8 cellular contexts compared by ENCODE assay signal in genomic region chr15:73704869-73705645, GRCh38. TPM values are rescaled to one million over a fixed set of nuclear protein-coding genes. Genes with fewer than 3 reads are reported as not detected.
DNase-seq lines count a peak whose midpoint lies in the region; ATAC-seq and TF ChIP-seq lines count a peak whose summit lies in the region.

No MANE protein-coding gene starts in this region.

- no peaks in the 10 kb centered on the region for H3K9me3 ChIP-seq in gastrocnemius medialis

- no peaks in the 10 kb centered on the region for H3K4me1 ChIP-seq in gastrocnemius medialis

- TF ChIP-seq CTCF in HL-60 (IDR thresholded peaks at IDR 0.05; ENCODE audit: insufficient read depth, low read length) (peak; percentile 63), RWPE1 (conservative IDR thresholded peaks at IDR 0.05; ENCODE audit: low read depth) (peak; percentile 88), gastrocnemius medialis (IDR thresholded peaks at IDR 0.05 in 4 of 5, conservative IDR thresholded peaks at IDR 0.05 in 1 of 5) (peak; percentile 28 to 80 (median 74))

- intact Hi-C loops in Right ventricle myocardium inferior (cut with DNase I), result no loop called here
- intact Hi-C loops in gastrocnemius medialis (cut with DNase I; ENCODE audit: low total_unique reads), result no loop called here

- H3K27me3 ChIP-seq in HL-60 (ENCODE audit: insufficient read depth, poor library complexity, severe bottlenecking) (no peaks in the 10 kb centered on the region), gastrocnemius medialis (no peaks in the 10 kb centered on the region)

- H3K27ac ChIP-seq in HL-60 (replicated peaks), result no peak overlapping the region
- peak overlapping the region; percentile 4; the same call in 1 of the 2 replicates for H3K27ac ChIP-seq in RWPE1
- H3K27ac ChIP-seq in gastrocnemius medialis, result no peak overlapping the region

- POLR2A ChIA-PET in RWPE1 (lab: Yijun Ruan, JAX; ENCODE audit: low non-redundant PET), result interaction anchor here (0.5 to 0.7 kb wide), 2 partner anchors 8 to 144 kb away, joined by 3 read pairs; no protein-coding TSS in a partner anchor

- in situ Hi-C loops in Caki2 (cut with HindIII; ENCODE audit: low pct_unique_long_range_greater_than_20kb, low sequenced_read_pairs) (no loop called here), gastrocnemius medialis (cut with MboI; ENCODE audit: low sequenced_read_pairs in 4 of 4) (no loop called here)

- peaks cover 0 to 14% of the 10 kb centered on the region in 2 donors for H3K36me3 ChIP-seq in gastrocnemius medialis

- no peak for TF ChIP-seq POLR2A in gastrocnemius medialis (IDR thresholded peaks at IDR 0.05)

- CTCF ChIA-PET in RWPE1 (lab: Yijun Ruan, JAX), result interaction anchor here (0.5 to 2.7 kb wide), 29 partner anchors 10 to 1578 kb away, joined by 3 to 28 read pairs (median 4); partner anchors contain the start of gene NPTN

- peak; percentile 50 for ATAC-seq in Right ventricle myocardium inferior
- peak in 1 of 2 donors; percentile 67 for ATAC-seq in gastrocnemius medialis
- no peak for ATAC-seq in HG03039 (IDR thresholded peaks at IDR 0.05; ENCODE audit: unreplicated experiment)

- DNase-seq in Caki2 (ENCODE audit: low read depth) (peak; percentile 44), HL-60 (ENCODE audit: low read depth in 1 of 2, low spot score in 1 of 2) (peak; percentile 31 to 59), RWPE1 (ENCODE audit: low spot score) (peak; percentile 63), Right ventricle myocardium inferior (ENCODE audit: missing footprints) (peak; percentile 74), gastrocnemius medialis (peak; percentile 11 to 45), mesenteric fat pad (ENCODE audit: low spot score) (no peak)
- DNase-seq in activated T-helper 9 cell treated with anti-CD3 and anti-CD28 coated beads, Interleukin-2, amount 50 U/mL, for 16 hours (ENCODE audit: low read depth), result peak; percentile 45

- H3K4me3 ChIP-seq in HL-60 (replicated peaks; ENCODE audit: insufficient read depth, low read length) (no peak overlapping the region), gastrocnemius medialis (no peak overlapping the region)

RNA-seq across cellular contexts. Expression of gene CD276, which starts 20.9 kb away (rescaled TPM):
- total RNA-seq in Caki2 (2014; rRNA removed; shearing (Covaris generic); ENCODE audit: low replicate concordance), result 142 and 198 TPM in 2 replicates
- total RNA-seq in Right ventricle myocardium inferior (35.6 TPM), gastrocnemius medialis (10 to 100 TPM in 3 of 4 donors, 1 to 10 TPM in 1; 9.6 to 21.4 (median 16.6) TPM), mesenteric fat pad (89.5 TPM)

RNA-seq across cellular contexts. Expression of gene INSYN1, which starts 48.1 kb away (rescaled TPM):
- total RNA-seq in Caki2 (2014; rRNA removed; shearing (Covaris generic); ENCODE audit: low replicate concordance), result not detected in 2 replicates
- total RNA-seq in Right ventricle myocardium inferior, result 165 TPM
- 10 to 100 TPM in 1 of 4 donors, 1 to 10 TPM in 3; 2.7 to 11.6 (median 7.7) TPM for total RNA-seq in gastrocnemius medialis
- 5.0 TPM for total RNA-seq in mesenteric fat pad

Comparison
In these comparisons a context has a peak if more than half of its experiments do, and no peak if none do; other contexts are left out.
1. RNA of gene INSYN1, which starts 48.1 kb away (total RNA-seq): 165 TPM in Right ventricle myocardium inferior (single experiment); 2.7 to 11.6 TPM in gastrocnemius medialis, 5.0 TPM in mesenteric fat pad (single experiment) and not detected in Caki2; every median in the first group is over 10 times any median in the second.
2. Peak in every context shown above with its lines, with median percentiles within 50 percentile points of each other: CTCF ChIP-seq.